Comparison of ENCODE assay signal across 8 cellular contexts in genomic region chr4:128287871-128288688, GRCh38. TPM values are rescaled to one million over a fixed set of nuclear protein-coding genes. Genes with fewer than 3 reads are reported as not detected.
A peak's percentile ranks its signal among the peaks of the same experiment; 100 is the strongest.
DNase-seq lines count a peak whose midpoint lies in the region; ATAC-seq and TF ChIP-seq lines count a peak whose summit lies in the region.

No MANE protein-coding gene starts in this region.

- peak overlapping the region; percentile 97 for H3K4me3 Mint-ChIP-seq in CD8-positive, alpha-beta T cell
- peak overlapping the region; percentile 93 for H3K4me3 Mint-ChIP-seq in activated CD4-positive, alpha-beta memory T cell treated with anti-CD3 and anti-CD28 coated beads for 36 hours

- peak overlapping the region; percentile 69 for H3K4me3 ChIP-seq in CD8-positive, alpha-beta T cell (ENCODE audit: low read depth, low read length)
- H3K4me3 ChIP-seq in dorsolateral prefrontal cortex (peak overlapping the region; percentile 71 to 99 (median 85)), right lobe of liver (peak overlapping the region; percentile 69 to 82 (median 74))

- POLR2A ChIA-PET in CD8-positive, alpha-beta T cell (lab: Charles Lee): interaction anchor here (1.1 to 2.6 kb wide), 5 partner anchors 9 to 524 kb away, joined by 4 to 12 read pairs (median 6); partner anchors contain the start of genes ABHD18, LARP1B and MFSD8
- POLR2A ChIA-PET in activated CD4-positive, alpha-beta memory T cell treated with anti-CD3 and anti-CD28 coated beads for 36 hours (lab: Charles Lee): interaction anchor here (2.9 kb wide), 2 partner anchors 227 to 323 kb away, joined by 10 to 18 read pairs; partner anchors contain the start of genes ABHD18, LARP1B and MFSD8

- TF ChIP-seq POLR2A in right lobe of liver (IDR thresholded peaks at IDR 0.05): peak; percentile 84

- no peaks in the 10 kb centered on the region for H3K27me3 ChIP-seq in CD8-positive, alpha-beta T cell (ENCODE audit: insufficient read depth, low read length)
- H3K27me3 ChIP-seq in dorsolateral prefrontal cortex (no peaks in the 10 kb centered on the region), right lobe of liver (no peaks in the 10 kb centered on the region)

- CTCF ChIA-PET in CD8-positive, alpha-beta T cell (lab: Charles Lee): interaction anchor here (0.6 kb wide), 1 partner anchor 492 kb away, joined by 3 read pairs; no protein-coding TSS in a partner anchor
- CTCF ChIA-PET in activated CD4-positive, alpha-beta memory T cell treated with anti-CD3 and anti-CD28 coated beads for 36 hours (lab: Charles Lee): no interaction called here

- peaks cover 45% of the 10 kb centered on the region for H3K4me1 Mint-ChIP-seq in CD8-positive, alpha-beta T cell (ENCODE audit: low read depth)
- H3K4me1 Mint-ChIP-seq in activated CD4-positive, alpha-beta memory T cell treated with anti-CD3 and anti-CD28 coated beads for 36 hours (ENCODE audit: low read depth): peaks cover 31% of the 10 kb centered on the region

- H3K36me3 Mint-ChIP-seq in CD8-positive, alpha-beta T cell: peaks cover 14% of the 10 kb centered on the region
- H3K36me3 Mint-ChIP-seq in activated CD4-positive, alpha-beta memory T cell treated with anti-CD3 and anti-CD28 coated beads for 36 hours: peaks cover 11% of the 10 kb centered on the region

- no peaks in the 10 kb centered on the region for H3K9me3 ChIP-seq in CD8-positive, alpha-beta T cell (ENCODE audit: low read length)
- no peaks in the 10 kb centered on the region for H3K9me3 ChIP-seq in right lobe of liver

- no peaks in the 10 kb centered on the region for H3K36me3 ChIP-seq in CD8-positive, alpha-beta T cell (ENCODE audit: insufficient read depth, low read length)
- H3K36me3 ChIP-seq in right lobe of liver: no peaks in the 10 kb centered on the region

- no peak for TF ChIP-seq CTCF in CD8-positive, alpha-beta T cell (IDR thresholded peaks at IDR 0.05)
- TF ChIP-seq CTCF in dorsolateral prefrontal cortex (IDR thresholded peaks at IDR 0.05 in 54 of 56, conservative IDR thresholded peaks at IDR 0.05 in 2 of 56; ENCODE audit: low read depth in 1 of 56, partially characterized antibody in 56 of 56) (peak in 39 of 56 donors; percentile 5 to 53 (median 33)), right lobe of liver (IDR thresholded peaks at IDR 0.05) (peak; percentile 6 to 48 (median 17))

- WGBS in right lobe of liver (ENCODE audit: insufficient coverage, low coverage, low lambda C conversion rate, missing lambda C conversion rate): 1% methylated on average over 32 of the region's 86 CpGs

- peaks cover 28% of the 10 kb centered on the region for H3K4me1 ChIP-seq in CD8-positive, alpha-beta T cell (ENCODE audit: insufficient read depth, low read length)
- H3K4me1 ChIP-seq in right lobe of liver: peaks cover 0 to 30% (median under 1%) of the 10 kb centered on the region in 4 donors

- intact Hi-C loops in CD8-positive, alpha-beta T cell (cut with DNase I, micrococcal nuclease): loop anchor here (1.0 to 10.0 kb wide), 12 partner anchors 93 to 809 kb away; partner anchors contain the start of genes LARP1B (in 2 of the 2), PLK4 (in 2 of the 2), ABHD18 (in 1 of the 2) and C4orf33 (in 1 of the 2)
- intact Hi-C loops in activated CD4-positive, alpha-beta memory T cell treated with anti-CD3 and anti-CD28 coated beads for 36 hours (cut with micrococcal nuclease): loop anchor here (1.0 to 10.0 kb wide), 11 partner anchors 15 to 805 kb away; partner anchors contain the start of genes ABHD18, HSPA4L, LARP1B and MFSD8
- intact Hi-C loops in dorsolateral prefrontal cortex (cut with DNase I): loop anchor here (2.0 to 10.0 kb wide), 6 partner anchors 99 to 523 kb away; partner anchors contain the start of genes LARP1B (in 2 of the 2) and JADE1 (in 1 of the 2)
- intact Hi-C loops in right lobe of liver (cut with DNase I): no loop called here

- H3K9me3 Mint-ChIP-seq in CD8-positive, alpha-beta T cell: no peaks in the 10 kb centered on the region
- H3K9me3 Mint-ChIP-seq in activated CD4-positive, alpha-beta memory T cell treated with anti-CD3 and anti-CD28 coated beads for 36 hours: no peaks in the 10 kb centered on the region

- peak overlapping the region; percentile 97 for H3K27ac Mint-ChIP-seq in CD8-positive, alpha-beta T cell
- peak overlapping the region; percentile 88 for H3K27ac Mint-ChIP-seq in activated CD4-positive, alpha-beta memory T cell treated with anti-CD3 and anti-CD28 coated beads for 36 hours

- peak overlapping the region; percentile 95 for H3K27ac ChIP-seq in CD8-positive, alpha-beta T cell (ENCODE audit: low read depth, low read length)
- peak overlapping the region; percentile 67 to 98 (median 92) for H3K27ac ChIP-seq in dorsolateral prefrontal cortex
- H3K27ac ChIP-seq in right lobe of liver: peak overlapping the region; percentile 91 to 92 (median 91)

- peak; percentile 79 for ATAC-seq in CD8-positive, alpha-beta T cell
- ATAC-seq in GM19452 (IDR thresholded peaks at IDR 0.05; ENCODE audit: unreplicated experiment) (peak; percentile 78), HG03575 (IDR thresholded peaks at IDR 0.05; ENCODE audit: extremely low read depth, insufficient number of reproducible peaks, low FRiP score, unreplicated experiment) (peak; percentile 47), right lobe of liver (peak; percentile 83 to 93 (median 86))

- peak; percentile 99 to 100 (median 99) for DNase-seq in CD8-positive, alpha-beta T cell
- DNase-seq in NCI-H82 (lab: John Stamatoyannopoulos, UW) (peak; percentile 99), dorsolateral prefrontal cortex (peak; percentile 97 to 98 (median 98)), right lobe of liver (peak; percentile 99 to 100 (median 100))
- DNase-seq in activated CD4-positive, alpha-beta memory T cell treated with anti-CD3 and anti-CD28 coated beads for 36 hours: peak; percentile 100
- DNase-seq in stimulated activated CD4-positive, alpha-beta T cell treated with anti-CD3 and anti-CD28 coated beads, Interleukin-4, amount 100 ng/mL, for 24 hours: peak; percentile 100

- H3K27me3 Mint-ChIP-seq in CD8-positive, alpha-beta T cell (ENCODE audit: low read depth): no peaks in the 10 kb centered on the region
- H3K27me3 Mint-ChIP-seq in activated CD4-positive, alpha-beta memory T cell treated with anti-CD3 and anti-CD28 coated beads for 36 hours: no peaks in the 10 kb centered on the region

RNA-seq across cellular contexts. Expression of gene PGRMC2, which starts 0.5 kb away (rescaled TPM):
- 100 to 1,000 TPM; 167 to 183 TPM for total RNA-seq in CD8-positive, alpha-beta T cell
- 10 to 100 TPM; 33.7 to 34.2 TPM for total RNA-seq in activated CD4-positive, alpha-beta memory T cell treated with anti-CD3 and anti-CD28 coated beads for 36 hours
- total RNA-seq in dorsolateral prefrontal cortex (10 to 100 TPM; 31.9 to 66.5 (median 48.2) TPM), right lobe of liver (100 to 1,000 TPM in 1 of 6 experiments, 10 to 100 TPM in 5; 54.3 to 129 (median 65.7) TPM)

Comparison
In these comparisons a context has a peak if more than half of its experiments do, and no peak if none do; other contexts are left out.
1. Peak in every context shown above with its lines: DNase-seq, ATAC-seq, H3K4me3 ChIP-seq and H3K27ac ChIP-seq.
2. intact Hi-C loops: an anchor here in CD8-positive, alpha-beta T cell (1.0 to 10.0 kb wide), activated CD4-positive, alpha-beta memory T cell treated with anti-CD3 and anti-CD28 coated beads for 36 hours (1.0 to 10.0 kb wide) and dorsolateral prefrontal cortex (2.0 to 10.0 kb wide); none called in right lobe of liver.